ENCODE assay signal across 29 cellular contexts in the genomic region with DNA sequence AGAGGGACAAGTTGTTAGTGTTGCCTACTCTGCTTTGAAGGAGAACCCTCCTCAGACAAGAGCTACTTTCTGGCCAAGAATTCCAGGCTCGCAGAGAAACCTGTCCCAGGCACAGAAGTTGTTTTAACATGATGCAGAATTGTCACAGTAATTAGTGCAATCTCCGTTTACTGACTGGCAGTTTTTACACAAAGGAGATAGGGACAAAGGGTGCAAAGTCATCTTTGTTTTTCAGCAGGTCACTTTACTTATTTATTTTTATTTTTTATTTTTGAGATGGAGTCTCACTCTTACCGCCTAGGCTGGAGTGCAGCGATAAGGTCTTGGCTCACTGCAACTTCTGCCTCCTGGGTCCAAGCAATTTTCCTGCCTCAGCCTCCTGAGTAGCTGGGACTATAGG. TPM values are rescaled to one million over a fixed set of nuclear protein-coding genes. Genes with fewer than 3 reads are reported as not detected.
DNase-seq lines count a peak whose midpoint lies in the region; ATAC-seq and TF ChIP-seq lines count a peak whose summit lies in the region.
"Had no signal": no experiment of that assay in that cellular context is flagged by ENCODE, and none has a peak within 500 bp of the region (broad histone marks: within the 10 kb centered on the region; RNA-seq: fewer than 3 reads in every experiment).

No MANE protein-coding gene starts in this region.

- H3K9me3 ChIP-seq in mucosa of rectum (ENCODE audit: control insufficient read depth in 2 of 2, low read length in 2 of 2) (no peaks in the 10 kb centered on the region), transverse colon (no peaks in the 10 kb centered on the region)
- H3K9me3 ChIP-seq: SJSA1, upper lobe of left lung had no signal

- H3K4me1 Mint-ChIP-seq in brain: peaks cover 90% of the 10 kb centered on the region

- WGBS in transverse colon (ENCODE audit: low coverage in 1 of 2), 2 donors: 53 to 70% methylated on average over 2 to 4 of the region's 4 CpGs

- H3K27ac Mint-ChIP-seq in brain: peak overlapping the region in 3 of 5 experiments; percentile 56 to 89 (median 57)
- H3K27ac Mint-ChIP-seq: activated naive CD4-positive, alpha-beta T cell treated with anti-CD3 and anti-CD28 coated beads, Interleukin-2, amount 50 U/mL, for 72 hours; HFFc6; naive thymus-derived CD4-positive, alpha-beta T cell; stimulated activated effector memory CD8-positive, alpha-beta T cell treated with anti-CD3 and anti-CD28 coated beads, Interleukin-12 subunit alpha, Interleukin-12 subunit beta, amount 100 ng/mL, for 72 hours had no signal

- H3K4me3 ChIP-seq in mucosa of rectum (ENCODE audit: low read length in 2 of 2) (no peak overlapping the region), transverse colon (no peak overlapping the region)
- H3K4me3 ChIP-seq: SJSA1, upper lobe of left lung had no signal

- intact Hi-C loops in transverse colon (cut with DNase I; ENCODE audit: low total_unique reads) (no loop called here), sciatic nerve (cut with DNase I) (no loop called here)

- DNase-seq in activated CD8-positive, alpha-beta memory T cell treated with anti-CD3 and anti-CD28 coated beads for 24 hours: peak; percentile 17
- DNase-seq in activated CD8-positive, alpha-beta memory T cell treated with anti-CD3 and anti-CD28 coated beads, Interleukin-2, amount 50 U/mL, for 48 hours: no peak
- no peak for DNase-seq in transverse colon
- no peak for DNase-seq in 8988T
- DNase-seq in sciatic nerve (ENCODE audit: low spot score): no peak
- DNase-seq in HK-2 (ENCODE audit: unreplicated experiment): no peak
- DNase-seq: activated CD4-positive, alpha-beta T cell treated with anti-CD3 and anti-CD28 coated beads for 48 hours; Calu3; cortex of kidney; DMS79 treated with DMSO at 0.1 percent for 48 hours; effector memory CD4-positive, alpha-beta T cell; GDM1; HFFc6; left ventricle myocardium superior; naive thymus-derived CD4-positive, alpha-beta T cell; NCI-H1436; NCI-H2107; NCI-H748 treated with DMSO at 0.1 percent for 48 hours; T-helper 9 cell had no signal

- peak overlapping the region in 1 of 5 experiments; percentile 25 for H3K4me3 Mint-ChIP-seq in brain
- H3K4me3 Mint-ChIP-seq: HFFc6; naive thymus-derived CD4-positive, alpha-beta T cell; stimulated activated effector memory CD8-positive, alpha-beta T cell treated with anti-CD3 and anti-CD28 coated beads, Interleukin-12 subunit alpha, Interleukin-12 subunit beta, amount 100 ng/mL, for 72 hours had no signal

- no peak for TF ChIP-seq CTCF in brain (conservative IDR thresholded peaks at IDR 0.05)
- no peak for TF ChIP-seq CTCF in transverse colon (IDR thresholded peaks at IDR 0.05)

- TF ChIP-seq EP300 in transverse colon (IDR thresholded peaks at IDR 0.05; ENCODE audit: low read depth): no peak

- ATAC-seq in sciatic nerve: no peak
- ATAC-seq: activated naive CD4-positive, alpha-beta T cell treated with anti-CD3 and anti-CD28 coated beads, Interleukin-2, amount 50 U/mL, for 72 hours; left ventricle myocardium superior; naive thymus-derived CD4-positive, alpha-beta T cell; stimulated activated effector memory CD8-positive, alpha-beta T cell treated with anti-CD3 and anti-CD28 coated beads, Interleukin-12 subunit alpha, Interleukin-12 subunit beta, amount 100 ng/mL, for 72 hours had no signal

- H3K9me3 Mint-ChIP-seq in brain: no peaks in the 10 kb centered on the region
- H3K9me3 Mint-ChIP-seq: activated naive CD4-positive, alpha-beta T cell treated with anti-CD3 and anti-CD28 coated beads, Interleukin-2, amount 50 U/mL, for 72 hours; HFFc6; stimulated activated effector memory CD8-positive, alpha-beta T cell treated with anti-CD3 and anti-CD28 coated beads, Interleukin-12 subunit alpha, Interleukin-12 subunit beta, amount 100 ng/mL, for 72 hours had no signal

- H3K4me1 ChIP-seq in mucosa of rectum (ENCODE audit: control insufficient read depth in 2 of 2, insufficient read depth in 2 of 2, low read length in 2 of 2) (peaks cover 13 to 25% of the 10 kb centered on the region in 2 donors), transverse colon (peaks cover 19 to 74% (median 41%) of the 10 kb centered on the region in 4 donors)

- H3K27me3 Mint-ChIP-seq in brain: peaks cover under 1% of the 10 kb centered on the region

- H3K9ac ChIP-seq in mucosa of rectum (ENCODE audit: low read depth in 1 of 2, low read length in 2 of 2): peak overlapping the region in 1 of 2 donors; percentile 15
- H3K9ac ChIP-seq: KMS-11 had no signal

- no peaks in the 10 kb centered on the region for H3K27me3 ChIP-seq in mucosa of rectum (ENCODE audit: control insufficient read depth in 2 of 2, insufficient read depth in 2 of 2, low read length in 2 of 2)
- H3K27me3 ChIP-seq in transverse colon: no peaks in the 10 kb centered on the region
- H3K27me3 ChIP-seq: SJSA1, upper lobe of left lung had no signal

- H3K27ac ChIP-seq in mucosa of rectum (ENCODE audit: low read depth in 2 of 2, low read length in 2 of 2) (peak overlapping the region; percentile 48 to 65), transverse colon (peak overlapping the region in 3 of 4 donors; percentile 56 to 64 (median 58))
- H3K27ac ChIP-seq: 22Rv1, C4-2B, KMS-11, upper lobe of left lung, VCaP had no signal

- in situ Hi-C loops in transverse colon (cut with MboI; ENCODE audit: low pct_ligation_motif_present in 1 of 4, low pct_unique_long_range_greater_than_20kb in 1 of 4, low sequenced_read_pairs in 3 of 4): loop anchor here in 2 of 4 donors (25.0 kb wide), 2 partner anchors 125 to 425 kb away; no protein-coding TSS in a partner anchor

- no peak for TF ChIP-seq POLR2A in transverse colon (IDR thresholded peaks at IDR 0.05)

- H3K36me3 ChIP-seq in mucosa of rectum (ENCODE audit: control insufficient read depth in 2 of 2, insufficient read depth in 2 of 2, low read length in 2 of 2): peaks cover 8 to 26% of the 10 kb centered on the region in 2 donors
- no peaks in the 10 kb centered on the region for H3K36me3 ChIP-seq in transverse colon

- H3K36me3 Mint-ChIP-seq in brain: peaks cover 25% of the 10 kb centered on the region
- H3K36me3 Mint-ChIP-seq: stimulated activated effector memory CD8-positive, alpha-beta T cell treated with anti-CD3 and anti-CD28 coated beads, Interleukin-12 subunit alpha, Interleukin-12 subunit beta, amount 100 ng/mL, for 72 hours had no signal

RNA-seq across cellular contexts. Expression of a gene that starts 12.3 kb away (rescaled TPM):
- polyA plus RNA-seq in brain (ENCODE audit: insufficient read depth, low read depth, low replicate concordance): 6.1 TPM
- total RNA-seq in transverse colon (100 to 1,000 TPM in 3 of 4 donors, 10 to 100 TPM in 1; 84.6 to 249 (median 137) TPM), sciatic nerve (53.6 TPM)
